Comparison of ENCODE assay signal across 16 cellular contexts in the genomic region with DNA sequence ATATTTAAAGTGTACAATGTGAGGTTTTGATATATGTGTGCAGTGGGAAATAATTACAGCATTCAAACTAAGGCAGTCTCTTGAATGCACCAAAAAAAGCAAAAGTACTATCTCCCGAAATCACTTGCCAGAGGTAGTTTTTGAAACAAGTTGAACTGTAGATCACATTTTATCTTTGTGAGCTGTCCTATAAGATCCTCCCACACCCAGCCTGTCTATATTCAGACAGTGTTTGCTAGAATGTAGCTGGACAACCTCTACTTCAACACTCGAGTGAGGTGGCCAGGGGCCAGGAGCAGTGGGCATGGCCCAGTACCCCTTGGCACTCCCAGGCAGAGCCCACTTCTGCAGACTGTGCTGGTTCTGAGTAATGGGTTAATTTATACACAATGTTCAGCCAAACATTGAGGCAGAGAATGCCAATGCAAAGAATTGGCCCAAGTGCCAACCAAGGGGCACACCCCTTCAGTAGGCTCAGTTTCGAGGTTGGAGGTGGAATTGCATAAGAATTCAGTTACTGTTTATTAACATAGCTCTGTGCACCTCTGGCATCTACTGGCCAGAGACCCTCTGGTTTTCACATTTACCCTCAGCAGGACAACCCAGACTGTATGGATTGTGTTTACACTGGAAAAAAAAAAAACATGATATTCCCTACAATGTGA.
A peak's percentile ranks its signal among the peaks of the same experiment; 100 is the strongest.
DNase-seq lines count a peak whose midpoint lies in the region; ATAC-seq, FAIRE-seq and TF ChIP-seq lines count a peak whose summit lies in the region.
"Had no signal": no experiment of that assay in that cellular context is flagged by ENCODE, and none has a peak within 500 bp of the region (broad histone marks: within the 10 kb centered on the region; RNA-seq: fewer than 3 reads in every experiment).

No MANE protein-coding gene starts in this region.

- H3K9me3 ChIP-seq in RWPE2 (ENCODE audit: severe bottlenecking): no peaks in the 10 kb centered on the region
- no peaks in the 10 kb centered on the region for H3K9me3 ChIP-seq in fibroblast of lung (ENCODE audit: control insufficient read depth, insufficient read depth, low read depth, low read length)
- H3K9me3 ChIP-seq in smooth muscle cell (replicated peaks; ENCODE audit: low read depth): no peaks in the 10 kb centered on the region
- no peaks in the 10 kb centered on the region for H3K9me3 ChIP-seq in psoas muscle
- H3K9me3 ChIP-seq: SK-N-SH had no signal

- FAIRE-seq in HTR-8/SVneo (lab: Jason Lieb, UNC): peak; percentile 13
- FAIRE-seq: D721Med, GM12891 had no signal

- intact Hi-C loops in psoas muscle (cut with DNase I): no loop called here
- intact Hi-C loops in head of caudate nucleus (cut with DNase I): no loop called here

- no peak overlapping the region for H3K9ac ChIP-seq in fibroblast of lung (ENCODE audit: insufficient read depth, low read length)
- peak overlapping the region; percentile 87 for H3K9ac ChIP-seq in smooth muscle cell (ENCODE audit: low read depth)
- H3K9ac ChIP-seq: SK-N-SH had no signal

- H3K27me3 ChIP-seq in RWPE2 (ENCODE audit: insufficient read depth, poor library complexity, severe bottlenecking) (no peaks in the 10 kb centered on the region), fibroblast of lung (ENCODE audit: control insufficient read depth, insufficient read depth, low read length) (no peaks in the 10 kb centered on the region), smooth muscle cell (ENCODE audit: low read depth) (no peaks in the 10 kb centered on the region), psoas muscle (ENCODE audit: insufficient read depth in 3 of 3, low read length in 2 of 3) (no peaks in the 10 kb centered on the region)

- no peaks in the 10 kb centered on the region for H3F3A ChIP-seq in smooth muscle cell (ENCODE audit: low read depth)

- H3K27ac ChIP-seq in RWPE2 (ENCODE audit: poor library complexity, severe bottlenecking) (peak overlapping the region; percentile 96), fibroblast of lung (ENCODE audit: insufficient read depth, low read length) (peak overlapping the region; percentile 98), smooth muscle cell (ENCODE audit: low read depth) (peak overlapping the region; percentile 99), psoas muscle (no peak overlapping the region)

- H3K4me3 ChIP-seq in RWPE2 (ENCODE audit: severe bottlenecking) (no peak overlapping the region), fibroblast of lung (replicated peaks in 1 of 4; ENCODE audit: control extremely low read depth in 1 of 4, insufficient read depth in 1 of 4, low read depth in 3 of 4, low read length in 4 of 4) (no peak overlapping the region), smooth muscle cell (no peak overlapping the region), psoas muscle (no peak overlapping the region)

- DNase-seq in HTR-8/SVneo (ENCODE audit: insufficient read length, low spot score) (no peak), RWPE2 (ENCODE audit: low spot score) (no peak), fibroblast of lung (ENCODE audit: low read depth in 2 of 2) (no peak), smooth muscle cell (lab: John Stamatoyannopoulos, UW; ENCODE audit: unreplicated experiment) (no peak), kidney glomerular epithelial cell (lab: John Stamatoyannopoulos, UW) (no peak), psoas muscle (no peak), head of caudate nucleus (no peak), activated gamma-delta T cell (lab: John Stamatoyannopoulos, UW) (no peak)
- DNase-seq: activated CD4-positive, alpha-beta T cell treated with anti-CD3 and anti-CD28 coated beads, Interleukin-2, amount 10 ng/mL, durations not matched to agents 24 days and 14 days; activated T-cell treated with anti-CD3 and anti-CD28 coated beads, Interleukin-2, amount 50 U/mL, for 1 hour; GDM1; NCI-H187; NCI-H510A; SK-N-SH had no signal

- H3K4me1 ChIP-seq in RWPE2 (ENCODE audit: insufficient read depth, poor library complexity, severe bottlenecking) (peaks cover 42% of the 10 kb centered on the region), fibroblast of lung (ENCODE audit: control insufficient read depth, extremely low read depth, insufficient read depth, low read length) (peaks cover 27% of the 10 kb centered on the region), smooth muscle cell (ENCODE audit: low read depth) (peaks cover 33% of the 10 kb centered on the region), psoas muscle (no peaks in the 10 kb centered on the region)

- TF ChIP-seq CTCF in RWPE2 (IDR thresholded peaks at IDR 0.05; ENCODE audit: poor library complexity, severe bottlenecking): no peak
- no peak for TF ChIP-seq CTCF in fibroblast of lung (conservative IDR thresholded peaks at IDR 0.05 in 1 of 2, IDR thresholded peaks at IDR 0.05 in 1 of 2; ENCODE audit: low read depth in 1 of 2, low read length in 2 of 2)
- TF ChIP-seq CTCF in smooth muscle cell (IDR thresholded peaks at IDR 0.05; ENCODE audit: borderline replicate concordance, insufficient read depth, poor library complexity, severe bottlenecking): no peak
- TF ChIP-seq CTCF in psoas muscle (IDR thresholded peaks at IDR 0.05): no peak

- H3K79me2 ChIP-seq in fibroblast of lung (ENCODE audit: control insufficient read depth, insufficient read depth, low read length) (no peaks in the 10 kb centered on the region), smooth muscle cell (ENCODE audit: low read depth) (no peaks in the 10 kb centered on the region)

- H3K4me2 ChIP-seq in fibroblast of lung (ENCODE audit: extremely low read depth, insufficient read depth, low read length): no peak overlapping the region
- H3K4me2 ChIP-seq in smooth muscle cell: peak overlapping the region; percentile 69

- H3K36me3 ChIP-seq in RWPE2 (ENCODE audit: low read depth) (no peaks in the 10 kb centered on the region), fibroblast of lung (ENCODE audit: control insufficient read depth, insufficient read depth, low read length) (no peaks in the 10 kb centered on the region), smooth muscle cell (ENCODE audit: low read depth) (no peaks in the 10 kb centered on the region), psoas muscle (ENCODE audit: insufficient read depth in 1 of 2, low read depth in 1 of 2) (no peaks in the 10 kb centered on the region)

- ATAC-seq in RWPE2 (ENCODE audit: low read depth) (no peak), psoas muscle (no peak)

- H4K20me1 ChIP-seq in fibroblast of lung (ENCODE audit: control insufficient read depth, extremely low read depth, insufficient read depth, low read length) (no peaks in the 10 kb centered on the region), smooth muscle cell (ENCODE audit: low read depth) (no peaks in the 10 kb centered on the region)

- WGBS in smooth muscle cell (ENCODE audit: low lambda C conversion rate): 52% methylated on average over 3 of the region's 3 CpGs
- 71 to 82% (median 80%) methylated on average over 3 of the region's 3 CpGs for WGBS in psoas muscle, 3 donors

- H2AFZ ChIP-seq in fibroblast of lung (ENCODE audit: low read length): no peak overlapping the region
- H2AFZ ChIP-seq in smooth muscle cell (ENCODE audit: low read depth): no peak overlapping the region
